In genomic region chr19:3287814-3288213, GRCh38 we compare ENCODE assay signal across 29 cellular contexts.
"Had no signal": no experiment of that assay in that cellular context is flagged by ENCODE, and none has a peak within 500 bp of the region (broad histone marks: within the 10 kb centered on the region; RNA-seq: fewer than 3 reads in every experiment).

No MANE protein-coding gene starts in this region.

- FAIRE-seq: bronchial epithelial cell, frontal cortex had no signal

- ATAC-seq: activated CD4-positive, alpha-beta T cell treated with anti-CD3 and anti-CD28 coated beads for 36 hours; activated naive CD4-positive, alpha-beta T cell treated with anti-CD3 and anti-CD28 coated beads, Interleukin-2, amount 50 U/mL, for 72 hours; activated T-cell treated with anti-CD3 and anti-CD28 coated beads, Interleukin-2, amount 50 U/mL, for 72 hours; esophagus mucosa had no signal

- H3K9me3 ChIP-seq: ascending aorta had no signal

- H3K9me3 Mint-ChIP-seq: activated CD4-positive, alpha-beta memory T cell treated with anti-CD3 and anti-CD28 coated beads for 36 hours; activated naive CD4-positive, alpha-beta T cell treated with anti-CD3 and anti-CD28 coated beads, Interleukin-2, amount 50 U/mL, for 72 hours; activated naive CD8-positive, alpha-beta T cell treated with anti-CD3 and anti-CD28 coated beads, Interleukin-2, amount 10 ng/mL, durations not matched to agents 7 days and 5 days; activated T-cell treated with anti-CD3 and anti-CD28 coated beads, Interleukin-2, amount 50 U/mL, for 24 hours; activated T-cell treated with anti-CD3 and anti-CD28 coated beads, Interleukin-2, amount 50 U/mL, for 72 hours; brain; central memory CD8-positive, alpha-beta T cell; dendritic cell treated with granulocyte-macrophage colony-stimulating factor and Interleukin-4, amounts not matched to agents 40 ng/mL and 50 ng/mL, for 4 days; endodermal cell; T-helper 1 cell treated with Interleukin-12 subunit alpha and Interleukin-12 subunit beta and Interleukin-4 antibody, amounts not matched to agents 30 μg/mL and 1 μg/mL, for 36 hours; T-helper 2 cell treated with Interferon-gamma antibody and Interleukin-4, amounts not matched to agents 5 μg/mL and 100 μg/mL, for 36 hours had no signal

- H3K36me3 Mint-ChIP-seq: activated CD4-positive, alpha-beta memory T cell treated with anti-CD3 and anti-CD28 coated beads for 36 hours; activated naive CD4-positive, alpha-beta T cell treated with anti-CD3 and anti-CD28 coated beads, Interleukin-2, amount 10 ng/mL, durations not matched to agents 7 days and 5 days; activated naive CD4-positive, alpha-beta T cell treated with anti-CD3 and anti-CD28 coated beads, Interleukin-2, amount 50 U/mL, for 72 hours; activated naive CD8-positive, alpha-beta T cell treated with anti-CD3 and anti-CD28 coated beads, Interleukin-2, amount 10 ng/mL, durations not matched to agents 7 days and 5 days had no signal

- H3K4me3 Mint-ChIP-seq: activated CD4-positive, alpha-beta memory T cell treated with anti-CD3 and anti-CD28 coated beads for 36 hours; activated CD4-positive, alpha-beta T cell treated with anti-CD3 and anti-CD28 coated beads for 36 hours; activated CD4-positive, alpha-beta T cell treated with anti-CD3 and anti-CD28 coated beads, Interleukin-2, amount 10 ng/mL, durations not matched to agents 24 days and 14 days; activated naive CD4-positive, alpha-beta T cell treated with anti-CD3 and anti-CD28 coated beads, Interleukin-2, amount 10 ng/mL, durations not matched to agents 7 days and 5 days; activated naive CD8-positive, alpha-beta T cell treated with anti-CD3 and anti-CD28 coated beads, Interleukin-2, amount 10 ng/mL, durations not matched to agents 7 days and 5 days; activated T-cell treated with anti-CD3 and anti-CD28 coated beads, Interleukin-2, amount 50 U/mL, for 24 hours; activated T-cell treated with anti-CD3 and anti-CD28 coated beads, Interleukin-2, amount 50 U/mL, for 72 hours; brain; central memory CD8-positive, alpha-beta T cell; dendritic cell treated with granulocyte-macrophage colony-stimulating factor and Interleukin-4, amounts not matched to agents 40 ng/mL and 50 ng/mL, for 4 days; endodermal cell; T-helper 1 cell treated with Interleukin-12 subunit alpha and Interleukin-12 subunit beta and Interleukin-4 antibody, amounts not matched to agents 30 μg/mL and 1 μg/mL, for 36 hours; T-helper 2 cell treated with Interferon-gamma antibody and Interleukin-4, amounts not matched to agents 5 μg/mL and 100 μg/mL, for 36 hours had no signal

- H3K27ac ChIP-seq: ascending aorta, coronary artery, dorsolateral prefrontal cortex had no signal

- DNase-seq: activated CD4-positive, alpha-beta memory T cell treated with anti-CD3 and anti-CD28 coated beads for 36 hours; activated CD4-positive, alpha-beta T cell treated with anti-CD3 and anti-CD28 coated beads for 36 hours; activated CD4-positive, alpha-beta T cell treated with anti-CD3 and anti-CD28 coated beads, Interleukin-2, amount 10 ng/mL, durations not matched to agents 24 days and 14 days; activated CD4-positive, CD25-positive, alpha-beta regulatory T cell; activated CD4-positive, CD25-positive, alpha-beta regulatory T cell treated with anti-CD3 and anti-CD28 coated beads, Interleukin-2, amount 50 U/mL, for 72 hours; activated CD8-positive, alpha-beta memory T cell treated with anti-CD3 and anti-CD28 coated beads, Interleukin-2, amount 50 U/mL, for 48 hours; activated gamma-delta T cell; activated naive CD4-positive, alpha-beta T cell; activated naive CD4-positive, alpha-beta T cell treated with anti-CD3 and anti-CD28 coated beads, Interleukin-2, amount 10 ng/mL, durations not matched to agents 7 days and 5 days; activated naive CD8-positive, alpha-beta T cell treated with anti-CD3 and anti-CD28 coated beads, Interleukin-2, amount 10 ng/mL, durations not matched to agents 7 days and 5 days; activated T-cell treated with anti-CD3 and anti-CD28 coated beads for 4 hours; activated T-cell treated with anti-CD3 and anti-CD28 coated beads, Interleukin-2, amount 50 U/mL, for 24 hours; activated T-cell treated with anti-CD3 and anti-CD28 coated beads, Interleukin-2, amount 50 U/mL, for 72 hours; dorsolateral prefrontal cortex; effector memory CD4-positive, alpha-beta T cell; endodermal cell; foreskin fibroblast; T1000 had no signal

- H3K36me3 ChIP-seq: ascending aorta had no signal

- H3K4me1 Mint-ChIP-seq: endodermal cell had no signal

- H3K27ac Mint-ChIP-seq: activated CD4-positive, alpha-beta memory T cell treated with anti-CD3 and anti-CD28 coated beads for 36 hours; activated CD4-positive, alpha-beta T cell treated with anti-CD3 and anti-CD28 coated beads for 36 hours; activated CD4-positive, alpha-beta T cell treated with anti-CD3 and anti-CD28 coated beads, Interleukin-2, amount 10 ng/mL, durations not matched to agents 24 days and 14 days; activated naive CD4-positive, alpha-beta T cell treated with anti-CD3 and anti-CD28 coated beads, Interleukin-2, amount 10 ng/mL, durations not matched to agents 7 days and 5 days; activated naive CD4-positive, alpha-beta T cell treated with anti-CD3 and anti-CD28 coated beads, Interleukin-2, amount 50 U/mL, for 72 hours; activated naive CD8-positive, alpha-beta T cell treated with anti-CD3 and anti-CD28 coated beads, Interleukin-2, amount 10 ng/mL, durations not matched to agents 7 days and 5 days; activated T-cell treated with anti-CD3 and anti-CD28 coated beads, Interleukin-2, amount 50 U/mL, for 24 hours; activated T-cell treated with anti-CD3 and anti-CD28 coated beads, Interleukin-2, amount 50 U/mL, for 72 hours; dendritic cell treated with granulocyte-macrophage colony-stimulating factor and Interleukin-4, amounts not matched to agents 40 ng/mL and 50 ng/mL, for 4 days; endodermal cell; T-helper 1 cell treated with Interleukin-12 subunit alpha and Interleukin-12 subunit beta and Interleukin-4 antibody, amounts not matched to agents 30 μg/mL and 1 μg/mL, for 36 hours; T-helper 2 cell treated with Interferon-gamma antibody and Interleukin-4, amounts not matched to agents 5 μg/mL and 100 μg/mL, for 36 hours had no signal

- H3K4me3 ChIP-seq: ascending aorta, coronary artery, dorsolateral prefrontal cortex had no signal
